Comparison of ENCODE assay signal across 9 cellular contexts in genomic region chr3:130759692-130760338, GRCh38. TPM values are rescaled to one million over a fixed set of nuclear protein-coding genes. Genes with fewer than 3 reads are reported as not detected.
A peak's percentile ranks its signal among the peaks of the same experiment; 100 is the strongest.
DNase-seq lines count a peak whose midpoint lies in the region; ATAC-seq, FAIRE-seq and TF ChIP-seq lines count a peak whose summit lies in the region.
"Had no signal": no experiment of that assay in that cellular context is flagged by ENCODE, and none has a peak within 500 bp of the region (broad histone marks: within the 10 kb centered on the region; RNA-seq: fewer than 3 reads in every experiment).

No MANE protein-coding gene starts in this region.

- no peak overlapping the region for H3K27ac Mint-ChIP-seq in activated T-helper 17 cell treated with anti-CD3 and anti-CD28 coated beads, Interleukin-2, amount 50 U/mL, for 72 hours
- H3K27ac Mint-ChIP-seq: activated naive CD8-positive, alpha-beta T cell had no signal

- intact Hi-C loops in PC-3 (cut with micrococcal nuclease), result loop anchor here (1.0 kb wide), 1 partner anchor 133 kb away; no protein-coding TSS in a partner anchor
- intact Hi-C loops in pancreas (cut with DNase I), result loop anchor here in 2 of 3 donors (5.0 to 10.0 kb wide), 2 partner anchors 132 to 135 kb away; partner anchors contain the start of gene ATP2C1 (in 2 of the 2)

- H3K9me3 ChIP-seq in PC-3 (ENCODE audit: low read length) (no peaks in the 10 kb centered on the region), pancreas (no peaks in the 10 kb centered on the region)

- H3K9ac ChIP-seq in PC-3 (ENCODE audit: low read length), result 0 out of 2 replicates have a peak overlapping the region, but pooled peaks have one; percentile 32

- CTCF ChIA-PET in PC-3 (lab: Charles Lee), result interaction anchor here (2.0 kb wide), 1 partner anchor 134 kb away, joined by 5 read pairs; the partner anchor contains the start of gene ATP2C1

- ATAC-seq in GM21447 (IDR thresholded peaks at IDR 0.05; ENCODE audit: unreplicated experiment) (peak; percentile 71), PC-3 (peak; percentile 50; the same call in 1 of the 2 replicates), foreskin keratinocyte (peak; percentile 45), pancreas (peak; percentile 82 to 97 (median 92)), GM21423 (IDR thresholded peaks at IDR 0.05; ENCODE audit: unreplicated experiment) (no peak)
- peak; percentile 78 for ATAC-seq in activated T-helper 17 cell treated with anti-CD3 and anti-CD28 coated beads, Interleukin-2, amount 50 U/mL, for 72 hours (replicated peaks)

- H3K27me3 ChIP-seq in PC-3 (ENCODE audit: low read length) (no peaks in the 10 kb centered on the region), foreskin keratinocyte (no peaks in the 10 kb centered on the region), pancreas (no peaks in the 10 kb centered on the region)

- H3K9me2 ChIP-seq in PC-3 (replicated peaks; ENCODE audit: low read length), result no peaks in the 10 kb centered on the region

- BruUV-seq in PC-3 (replicated peaks; lab: Mats Ljungman, UMichigan), result no TSS peak

- H3K4me1 Mint-ChIP-seq in activated T-helper 17 cell treated with anti-CD3 and anti-CD28 coated beads, Interleukin-2, amount 50 U/mL, for 72 hours, result no peaks in the 10 kb centered on the region

- H3K36me3 ChIP-seq in PC-3 (ENCODE audit: low read depth, low read length) (no peaks in the 10 kb centered on the region; the same call in 1 of the 2 replicates), pancreas (no peaks in the 10 kb centered on the region)

- no peaks in the 10 kb centered on the region for H3K79me2 ChIP-seq in PC-3 (ENCODE audit: low read length)

- WGBS in pancreas, 2 donors, result 0 to 1% methylated on average over 4 of the region's 4 CpGs

- POLR2A ChIA-PET in PC-3 (lab: Charles Lee; ENCODE audit: unreplicated experiment), result interaction anchor here (0.6 kb wide), 1 partner anchor 134 kb away, joined by 11 read pairs; the partner anchor contains the start of gene ATP2C1

- H3K9me3 Mint-ChIP-seq in activated T-helper 17 cell treated with anti-CD3 and anti-CD28 coated beads, Interleukin-2, amount 50 U/mL, for 72 hours, result no peaks in the 10 kb centered on the region

- DNase-seq in DMS114 treated with DMSO at 0.1 percent for 48 hours (lab: John Stamatoyannopoulos, UW; ENCODE audit: unreplicated experiment) (peak; percentile 47), Kasumi-1 (lab: John Stamatoyannopoulos, UW) (peak; percentile 84 to 88), PC-3 (peak; percentile 71), foreskin keratinocyte (peak in 1 of 2 donors; percentile 56), pancreas (peak in 3 of 6 donors; percentile 23 to 53 (median 37))

- H3K4me2 ChIP-seq in PC-3 (ENCODE audit: low read length), result peak overlapping the region; percentile 79

- no peak overlapping the region for H3K27ac ChIP-seq in PC-3 (ENCODE audit: low read length)
- no peak overlapping the region for H3K27ac ChIP-seq in foreskin keratinocyte
- no peak overlapping the region for H3K27ac ChIP-seq in pancreas

- H3F3A ChIP-seq in PC-3 (ENCODE audit: low read length, unreplicated experiment), result no peaks in the 10 kb centered on the region

- H3K36me3 Mint-ChIP-seq in activated T-helper 17 cell treated with anti-CD3 and anti-CD28 coated beads, Interleukin-2, amount 50 U/mL, for 72 hours (ENCODE audit: low read depth), result no peaks in the 10 kb centered on the region
- H3K36me3 Mint-ChIP-seq: activated naive CD8-positive, alpha-beta T cell had no signal

- no peak overlapping the region for H3K4me3 Mint-ChIP-seq in activated T-helper 17 cell treated with anti-CD3 and anti-CD28 coated beads, Interleukin-2, amount 50 U/mL, for 72 hours
- H3K4me3 Mint-ChIP-seq: activated naive CD8-positive, alpha-beta T cell had no signal

- H3K4me1 ChIP-seq in PC-3 (ENCODE audit: insufficient read depth, low read length) (peaks cover 23% of the 10 kb centered on the region), foreskin keratinocyte (peaks cover 11% of the 10 kb centered on the region), pancreas (no peaks in the 10 kb centered on the region)

- H2AFZ ChIP-seq in PC-3 (ENCODE audit: low read length), result peak overlapping the region; percentile 81

- peak; percentile 95 for FAIRE-seq in pancreas (lab: Jason Lieb, UNC)

- no peaks in the 10 kb centered on the region for H4K20me1 ChIP-seq in PC-3 (ENCODE audit: low read length)

- TF ChIP-seq CTCF in PC-3 (conservative IDR thresholded peaks at IDR 0.05; ENCODE audit: low read depth, low read length) (peak; percentile 85), foreskin keratinocyte (conservative IDR thresholded peaks at IDR 0.05) (peak; percentile 97), pancreas (IDR thresholded peaks at IDR 0.05) (peak; percentile 53 to 79 (median 72))

- H3K4me3 ChIP-seq in PC-3 (ENCODE audit: low read length) (peak overlapping the region; percentile 47; the same call in 1 of the 2 replicates), pancreas (no peak overlapping the region)

- H3K27me3 Mint-ChIP-seq in activated T-helper 17 cell treated with anti-CD3 and anti-CD28 coated beads, Interleukin-2, amount 50 U/mL, for 72 hours, result peaks cover 11% of the 10 kb centered on the region

RNA-seq across cellular contexts. Expression of gene PIK3R4, which starts 13.2 kb away (rescaled TPM):
- total RNA-seq in PC-3 (2014; rRNA removed), result 21.5 and 21.9 TPM in 2 replicates
- 10 to 100 TPM; 17.4 to 23.9 TPM for total RNA-seq in activated T-helper 17 cell treated with anti-CD3 and anti-CD28 coated beads, Interleukin-2, amount 50 U/mL, for 72 hours
- 36.7 and 37.6 TPM in 2 replicates for total RNA-seq in foreskin keratinocyte
- polyA plus RNA-seq in foreskin keratinocyte, result 27.7 and 34.5 TPM in 2 replicates
- total RNA-seq in pancreas, result 10 to 100 TPM in 4 of 6 donors, 1 to 10 TPM in 2; 6.7 to 14.0 (median 10.6) TPM
- polyA plus RNA-seq in pancreas, result 10 to 100 TPM; 15.6 to 16.6 TPM
